ENCODE assay signal across 1 cellular context in genomic region chr17:47615766-47616424, GRCh38.
TF ChIP-seq lines count a peak whose summit lies in the region.

No MANE protein-coding gene starts in this region.

TF ChIP-seq in GM23338, 12 proteins besides CTCF, POLR2A, EP300 and RAD21 (continued from another document):
- TF ChIP-seq ZNF462 (CRISPR knock-in tag; IDR thresholded peaks at IDR 0.05): no peak
- TF ChIP-seq POLR2AphosphoS5 (IDR thresholded peaks at IDR 0.05; ENCODE audit: low read depth): no peak
- TF ChIP-seq REST (IDR thresholded peaks at IDR 0.05; ENCODE audit: unreplicated experiment): no peak
- no peak for TF ChIP-seq ZNF331 (CRISPR knock-in tag; IDR thresholded peaks at IDR 0.05; ENCODE audit: low read depth)
- TF ChIP-seq STAT1 (IDR thresholded peaks at IDR 0.05; ENCODE audit: unreplicated experiment): no peak
